ENCODE assay signal across 25 cellular contexts in the genomic region with DNA sequence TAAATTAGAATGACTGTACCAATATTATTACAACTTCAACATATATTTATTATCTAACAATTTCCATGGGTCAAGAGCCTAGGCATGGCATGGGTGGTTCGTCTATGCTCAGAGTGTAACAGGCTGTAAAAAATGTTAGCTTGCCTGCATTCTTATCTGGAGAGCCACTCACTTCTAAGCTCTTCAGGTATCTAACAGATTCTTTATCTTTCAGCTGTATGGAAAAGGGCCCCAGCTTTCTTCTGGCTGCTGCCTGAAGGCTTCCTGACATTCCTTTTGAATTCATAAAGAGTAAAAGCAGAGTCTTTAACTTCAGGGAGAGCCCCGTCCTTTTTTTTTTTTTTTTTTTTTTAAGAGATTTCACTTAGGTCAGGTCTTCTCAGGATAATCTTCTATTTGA.
"Had no signal": no experiment of that assay in that cellular context is flagged by ENCODE, and none has a peak within 500 bp of the region (broad histone marks: within the 10 kb centered on the region; RNA-seq: fewer than 3 reads in every experiment).

No MANE protein-coding gene starts in this region.

- H3K4me1 Mint-ChIP-seq: IgD-negative memory B cell had no signal

- H3K27me3 Mint-ChIP-seq: IgD-negative memory B cell had no signal

- H3K36me3 Mint-ChIP-seq: IgD-negative memory B cell had no signal

- H3K27ac ChIP-seq: HL-60, KMS-11, RWPE1 had no signal

- H3K27ac Mint-ChIP-seq: IgD-negative memory B cell had no signal

- H3K4me2 ChIP-seq: KMS-11, SK-N-SH had no signal

- H3K4me3 Mint-ChIP-seq: IgD-negative memory B cell had no signal

- H3K4me3 ChIP-seq: K562 had no signal

- H3K9ac ChIP-seq: KMS-11, SK-N-SH had no signal

- H3K9me3 ChIP-seq: SK-N-SH had no signal

- DNase-seq: Kasumi-1, MM.1S, NCI-H1092, NCI-H1105 treated with DMSO at 0.1 percent for 48 hours, NCI-H1417 treated with DMSO at 0.1 percent for 48 hours, NCI-H146, NCI-H187, NCI-H2029, NCI-H2081 treated with DMSO at 0.1 percent for 48 hours, NCI-H2171, NCI-H226, NCI-H446, NCI-H510A, NCI-H524 treated with DMSO at 0.1 percent for 48 hours, NCI-H69, NCI-H774, PC-3, SHP77, SK-N-SH, SW 1271 had no signal

- H3K9me2 ChIP-seq: SK-N-SH had no signal
